In the genomic region with DNA sequence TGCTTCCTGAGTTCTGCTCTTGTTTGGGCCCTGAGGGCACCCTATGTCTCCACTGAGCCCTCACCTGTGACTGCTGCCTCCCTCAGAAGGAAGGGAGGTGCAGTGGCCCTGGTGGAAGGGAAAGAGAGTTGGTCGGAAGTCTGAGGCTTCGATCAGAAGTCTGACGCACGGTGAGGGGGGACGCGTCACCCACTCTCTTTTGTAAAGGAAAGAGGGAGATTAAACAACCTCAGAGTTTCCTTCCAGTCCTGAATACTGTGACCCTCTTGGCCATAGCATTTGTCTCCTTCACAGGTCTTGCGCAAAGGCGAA, we compare ENCODE assay signal across 11 cellular contexts. TPM values are rescaled to one million over a fixed set of nuclear protein-coding genes. Genes with fewer than 3 reads are reported as not detected.
DNase-seq lines count a peak whose midpoint lies in the region; ATAC-seq and TF ChIP-seq lines count a peak whose summit lies in the region.
"Had no signal": no experiment of that assay in that cellular context is flagged by ENCODE, and none has a peak within 500 bp of the region (broad histone marks: within the 10 kb centered on the region; RNA-seq: fewer than 3 reads in every experiment).

No MANE protein-coding gene starts in this region.

- no peak overlapping the region for H3K9ac ChIP-seq in IMR-90 (ENCODE audit: low read depth, low read length)

- peaks cover 0 to 22% of the 10 kb centered on the region in 2 experiments; a peak in 2 of 4 replicates for H3K79me1 ChIP-seq in IMR-90 (ENCODE audit: low read depth in 1 of 2, low read length in 2 of 2)

- 0 out of 3 replicates have a peak overlapping the region, but pooled peaks have one; percentile 27 for H2BK15ac ChIP-seq in IMR-90 (ENCODE audit: low read depth, low read length)

- H4K5ac ChIP-seq in IMR-90 (ENCODE audit: low read depth, low read length) = no peak overlapping the region

- WGBS in IMR-90 (ENCODE audit: extremely low coverage in 2 of 2, insufficient read length in 1 of 2), 2 experiments = 93% methylated on average over 2 of the region's 8 CpGs; no CpG with 5 or more reads in 1 of the 2 experiments
- WGBS in gastroesophageal sphincter (ENCODE audit: low coverage in 1 of 2), 2 donors = 73 to 82% methylated on average over 6 of the region's 8 CpGs

- no peak for TF ChIP-seq RAD21 in IMR-90 (IDR thresholded peaks at IDR 0.05; ENCODE audit: low read length)

- H4K91ac ChIP-seq in IMR-90 (ENCODE audit: insufficient read depth, low read depth, low read length) = peak overlapping the region; percentile 5; the same call in 1 of the 2 replicates

- H2AK9ac ChIP-seq in IMR-90 (replicated peaks; ENCODE audit: low read depth, low read length, poor library complexity) = no peak overlapping the region

- no peak overlapping the region for H3K56ac ChIP-seq in IMR-90 (ENCODE audit: extremely low read depth, insufficient read depth, low read length)

- POLR2A ChIA-PET in IMR-90 (lab: Charles Lee; ENCODE audit: unreplicated experiment) = no interaction called here

- H2BK20ac ChIP-seq in IMR-90 (ENCODE audit: low read depth, low read length) = no peak overlapping the region

- TF ChIP-seq POLR2A in IMR-90 (IDR thresholded peaks at IDR 0.05; ENCODE audit: low read depth, low read length) (no peak), gastroesophageal sphincter (IDR thresholded peaks at IDR 0.05) (no peak)

- H3K23ac ChIP-seq in IMR-90 (ENCODE audit: low read depth, low read length) = no peak overlapping the region

- H3K27ac ChIP-seq in IMR-90 (ENCODE audit: insufficient read depth, low read length) = no peak overlapping the region
- peak overlapping the region in 3 of 4 donors; percentile 70 to 76 (median 76) for H3K27ac ChIP-seq in gastroesophageal sphincter

- H3K14ac ChIP-seq in IMR-90 (replicated peaks; ENCODE audit: low read depth, low read length) = no peak overlapping the region

- no peak overlapping the region for H3K18ac ChIP-seq in IMR-90 (ENCODE audit: low read depth, low read length)

- ATAC-seq in IMR-90 (ENCODE audit: low read depth) (no peak), gastroesophageal sphincter (no peak), HG03432 (IDR thresholded peaks at IDR 0.05; ENCODE audit: unreplicated experiment) (no peak), GM21786 (IDR thresholded peaks at IDR 0.05; ENCODE audit: unreplicated experiment) (no peak)

- CTCF ChIA-PET in IMR-90 (lab: Yijun Ruan, JAX) = interaction anchor here (0.7 kb wide), 1 partner anchor 9 kb away, joined by 3 read pairs; no protein-coding TSS in a partner anchor

- intact Hi-C loops in IMR-90 (cut with micrococcal nuclease) = no loop called here

- no peak for TF ChIP-seq EP300 in gastroesophageal sphincter (IDR thresholded peaks at IDR 0.05)

- no peak overlapping the region for H3K4me2 ChIP-seq in IMR-90 (ENCODE audit: low read depth, low read length)

- peaks cover 21% of the 10 kb centered on the region; the same call in 1 of the 2 replicates for H3K9me1 ChIP-seq in IMR-90 (ENCODE audit: insufficient read depth, low read length)

- H3K27me3 ChIP-seq in IMR-90 (ENCODE audit: control insufficient read depth, insufficient read depth, low read length) (no peaks in the 10 kb centered on the region), gastroesophageal sphincter (no peaks in the 10 kb centered on the region)

- H2BK120ac ChIP-seq in IMR-90 (ENCODE audit: low read depth, low read length) = no peak overlapping the region

- dilution Hi-C loops in IMR-90 (cut with HindIII; ENCODE audit: low sequenced_read_pairs, unreplicated experiment) = no loop called here

- H2AK5ac ChIP-seq in IMR-90 (ENCODE audit: low read depth, low read length) = peak overlapping the region; percentile 29

- no peaks in the 10 kb centered on the region for H3K9me3 ChIP-seq in IMR-90 (ENCODE audit: control insufficient read depth, insufficient read depth, low read length)
- no peaks in the 10 kb centered on the region for H3K9me3 ChIP-seq in gastroesophageal sphincter

- H4K20me1 ChIP-seq in IMR-90 (ENCODE audit: insufficient read depth, low read length) = no peaks in the 10 kb centered on the region

- peak overlapping the region; percentile 13; the same call in 1 of the 2 replicates for H3K4ac ChIP-seq in IMR-90 (ENCODE audit: low read depth, low read length)

- in situ Hi-C loops in IMR-90 (cut with MboI; ENCODE audit: low sequenced_read_pairs) = no loop called here

- DNase-seq in IMR-90 = no peak
- DNase-seq in activated T-cell treated with anti-CD3 and anti-CD28 coated beads for 4 hours = peak; percentile 33
- peak; percentile 22 for DNase-seq in stimulated activated CD8-positive, alpha-beta memory T cell treated with anti-CD3 and anti-CD28 coated beads, Interleukin-12 subunit alpha, Interleukin-12 subunit beta, amount 100 ng/mL, for 4 hours (ENCODE audit: low read depth)
- DNase-seq in NCI-H2029 (lab: John Stamatoyannopoulos, UW) = no peak
- DNase-seq in hypothalamus (lab: John Stamatoyannopoulos, UW) = no peak
- DNase-seq: DMS153, glutamatergic neuron, NCI-H524 treated with DMSO at 0.1 percent for 48 hours had no signal

- H3K4me3 ChIP-seq in IMR-90 (ENCODE audit: insufficient read depth, low read depth, low read length) = no peak overlapping the region
- no peak overlapping the region for H3K4me3 ChIP-seq in gastroesophageal sphincter

- TF ChIP-seq CTCF in IMR-90 (conservative IDR thresholded peaks at IDR 0.05; ENCODE audit: low read depth, low read length) = no peak
- no peak for TF ChIP-seq CTCF in gastroesophageal sphincter (IDR thresholded peaks at IDR 0.05)

- H2BK5ac ChIP-seq in IMR-90 (ENCODE audit: low read depth, low read length, poor library complexity, severe bottlenecking) = no peak overlapping the region

- no peak overlapping the region for H2AFZ ChIP-seq in IMR-90 (replicated peaks; ENCODE audit: low read length, poor library complexity)

- no TSS peak for BruUV-seq in IMR-90 (replicated peaks; lab: Mats Ljungman, UMichigan)

- H3K36me3 ChIP-seq in IMR-90 (ENCODE audit: control insufficient read depth, insufficient read depth, low read length) = peaks cover 28% of the 10 kb centered on the region
- peaks cover 0 to 26% of the 10 kb centered on the region in 2 donors for H3K36me3 ChIP-seq in gastroesophageal sphincter

- peak overlapping the region in 1 of 2 experiments; percentile 16; a peak in 1 of 4 replicates for H4K8ac ChIP-seq in IMR-90 (ENCODE audit: low read depth in 2 of 2, low read length in 2 of 2)

- peaks cover 14% of the 10 kb centered on the region for H3K4me1 ChIP-seq in IMR-90 (ENCODE audit: control insufficient read depth, insufficient read depth, low read length)
- peaks cover 3 to 76% (median 55%) of the 10 kb centered on the region in 3 donors for H3K4me1 ChIP-seq in gastroesophageal sphincter

TF ChIP-seq in IMR-90, 13 proteins besides CTCF, POLR2A, EP300 and RAD21:
- TF ChIP-seq BHLHE40 (IDR thresholded peaks at IDR 0.05; ENCODE audit: low read depth, low read length) = no peak
- 0 out of 2 replicates have a peak, but pooled peaks have one; percentile 14 for TF ChIP-seq CEBPB (IDR thresholded peaks at IDR 0.05; ENCODE audit: low read depth, low read length)

RNA-seq across cellular contexts. Expression of a gene that starts 31.4 kb away (rescaled TPM):
- total RNA-seq in IMR-90 (2012; rRNA removed) (25.5 and 30.0 TPM in 2 replicates), gastroesophageal sphincter (100 to 1,000 TPM in 3 of 4 donors, 10 to 100 TPM in 1; 96.7 to 171 (median 131) TPM)
- 124 and 126 TPM in 2 replicates for polyA plus RNA-seq in IMR-90 (2012; rRNA removed)
- 102 and 174 TPM in 2 replicates for polyA plus RNA-seq in IMR-90 (2012; cell fraction: cytosol; rRNA removed)
- polyA plus RNA-seq in IMR-90 (2012; cell fraction: nucleus; rRNA removed; ENCODE audit: low replicate concordance) = 82.9 and 135 TPM in 2 replicates

Comparison
In these comparisons a context has a peak if more than half of its experiments do, and no peak if none do; other contexts are left out.
1. DNase-seq: peak in activated T-cell treated with anti-CD3 and anti-CD28 coated beads for 4 hours (single experiment) and stimulated activated CD8-positive, alpha-beta memory T cell treated with anti-CD3 and anti-CD28 coated beads, Interleukin-12 subunit alpha, Interleukin-12 subunit beta, amount 100 ng/mL, for 4 hours (single experiment); none in IMR-90 (single experiment), NCI-H2029 (single experiment) and hypothalamus (0 of 51).